Comparison of ENCODE assay signal across 9 cellular contexts in the genomic region with DNA sequence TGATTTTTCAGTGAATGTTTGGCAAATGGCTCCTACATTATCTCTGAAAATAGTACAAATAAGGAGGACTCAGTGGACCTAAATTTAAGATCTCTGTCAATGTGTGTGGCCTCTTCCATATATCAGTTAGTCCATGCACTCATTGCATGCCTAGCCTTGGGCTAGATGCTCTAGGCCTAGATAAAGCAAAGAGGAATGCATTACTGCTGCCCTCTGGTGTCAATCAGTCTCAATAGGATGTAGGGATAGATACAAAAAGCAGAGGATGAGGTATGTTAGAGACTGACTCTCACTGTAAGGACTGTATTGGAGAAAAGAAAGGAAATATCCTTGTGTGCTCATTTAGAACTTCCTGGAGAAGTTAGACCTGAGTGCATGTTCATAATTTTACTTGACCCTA. TPM values are rescaled to one million over a fixed set of nuclear protein-coding genes. Genes with fewer than 3 reads are reported as not detected.
DNase-seq lines count a peak whose midpoint lies in the region; ATAC-seq and TF ChIP-seq lines count a peak whose summit lies in the region.
"Had no signal": no experiment of that assay in that cellular context is flagged by ENCODE, and none has a peak within 500 bp of the region (broad histone marks: within the 10 kb centered on the region; RNA-seq: fewer than 3 reads in every experiment).

No MANE protein-coding gene starts in this region.

- intact Hi-C loops in Right ventricle myocardium superior (cut with DNase I): no loop called here
- intact Hi-C loops in cardiac septum (cut with DNase I): loop anchor here (5.0 kb wide), 1 partner anchor 308 kb away; no protein-coding TSS in a partner anchor
- intact Hi-C loops in body of pancreas (cut with DNase I): no loop called here
- intact Hi-C loops in right lobe of liver (cut with DNase I): no loop called here
- intact Hi-C loops in ovary (cut with DNase I): no loop called here

- no peak for DNase-seq in Right ventricle myocardium superior
- DNase-seq in cardiac septum (ENCODE audit: low spot score): no peak
- DNase-seq in NCI-H1105 (lab: John Stamatoyannopoulos, UW): peak; percentile 27
- peak; percentile 22 to 65 (median 42) for DNase-seq in body of pancreas
- DNase-seq in right lobe of liver: no peak
- DNase-seq in ovary: no peak
- DNase-seq in activated CD4-positive, CD25-positive, alpha-beta regulatory T cell (lab: John Stamatoyannopoulos, UW): no peak
- DNase-seq: activated naive CD8-positive, alpha-beta T cell treated with anti-CD3 and anti-CD28 coated beads, Interleukin-2, amount 10 ng/mL, durations not matched to agents 7 days and 5 days had no signal

- no peak overlapping the region for H3K4me3 ChIP-seq in body of pancreas
- no peak overlapping the region for H3K4me3 ChIP-seq in right lobe of liver
- H3K4me3 ChIP-seq in ovary: no peak overlapping the region

- no peaks in the 10 kb centered on the region for H3K27me3 ChIP-seq in body of pancreas
- no peaks in the 10 kb centered on the region for H3K27me3 ChIP-seq in right lobe of liver
- no peaks in the 10 kb centered on the region for H3K27me3 ChIP-seq in ovary

- no peak for TF ChIP-seq EP300 in ovary (IDR thresholded peaks at IDR 0.05)

- TF ChIP-seq CTCF in body of pancreas (IDR thresholded peaks at IDR 0.05): peak in 6 of 7 experiments; percentile 23 to 64 (median 54)
- TF ChIP-seq CTCF in right lobe of liver (IDR thresholded peaks at IDR 0.05): peak; percentile 39 to 59 (median 50)
- no peak for TF ChIP-seq CTCF in ovary (IDR thresholded peaks at IDR 0.05)

- H3K4me1 ChIP-seq in body of pancreas (peaks cover 12% of the 10 kb centered on the region), right lobe of liver (peaks cover 0 to 4% (median 0%) of the 10 kb centered on the region in 4 donors), ovary (ENCODE audit: insufficient read depth) (peaks cover 2% of the 10 kb centered on the region)

- H3K27ac ChIP-seq in body of pancreas (no peak overlapping the region), right lobe of liver (no peak overlapping the region), ovary (no peak overlapping the region)

- ATAC-seq in Right ventricle myocardium superior (ENCODE audit: poor library complexity) (peak; percentile 76), body of pancreas (peak; percentile 64), right lobe of liver (peak; percentile 68 to 95 (median 89)), HG02610 (IDR thresholded peaks at IDR 0.05; ENCODE audit: unreplicated experiment) (no peak)

- TF ChIP-seq POLR2A in body of pancreas (IDR thresholded peaks at IDR 0.05) (no peak), right lobe of liver (IDR thresholded peaks at IDR 0.05) (no peak), ovary (IDR thresholded peaks at IDR 0.05) (no peak)

- H3K9me3 ChIP-seq in body of pancreas (no peaks in the 10 kb centered on the region), right lobe of liver (no peaks in the 10 kb centered on the region), ovary (no peaks in the 10 kb centered on the region)

- H3K36me3 ChIP-seq in body of pancreas (replicated peaks in 1 of 2; ENCODE audit: insufficient read depth in 1 of 2, low read depth in 2 of 2) (no peaks in the 10 kb centered on the region), right lobe of liver (no peaks in the 10 kb centered on the region), ovary (no peaks in the 10 kb centered on the region)

RNA-seq across cellular contexts. Expression of gene MS4A2, which starts 42.0 kb away (rescaled TPM):
- total RNA-seq in Right ventricle myocardium superior: 1.0 TPM
- 0.67 TPM for total RNA-seq in cardiac septum
- total RNA-seq in body of pancreas: under 1 TPM; 0.26 to 0.33 TPM
- under 1 TPM in 1 of 6 experiments, not detected in 5; 0.20 TPM for total RNA-seq in right lobe of liver
- under 1 TPM in 4 of 7 donors, not detected in 3; 0.23 to 0.80 (median 0.51) TPM for total RNA-seq in ovary
- polyA plus RNA-seq in ovary: 1 to 10 TPM in 1 of 2 donors, under 1 TPM in 1; 0.38 to 1.7 TPM
- total RNA-seq: activated naive CD8-positive, alpha-beta T cell treated with anti-CD3 and anti-CD28 coated beads, Interleukin-2, amount 10 ng/mL, durations not matched to agents 7 days and 5 days had no signal

RNA-seq across cellular contexts. Expression of gene MS4A6A, which starts 52.4 kb away (rescaled TPM):
- total RNA-seq in Right ventricle myocardium superior (49.6 TPM), cardiac septum (22.2 TPM), body of pancreas (10 to 100 TPM in 1 of 2 donors, 1 to 10 TPM in 1; 5.9 to 24.9 TPM), right lobe of liver (10 to 100 TPM; 42.4 to 98.5 (median 61.5) TPM), ovary (10 to 100 TPM in 6 of 7 donors, 1 to 10 TPM in 1; 8.1 to 47.6 (median 28.9) TPM)
- 100 to 1,000 TPM in 1 of 2 donors, 10 to 100 TPM in 1; 24.7 to 150 TPM for polyA plus RNA-seq in ovary

Comparison
In these comparisons a context has a peak if more than half of its experiments do, and no peak if none do; other contexts are left out.
1. DNase-seq: peak in NCI-H1105 (single experiment) and body of pancreas (4 of 4); none in Right ventricle myocardium superior (single experiment), cardiac septum (single experiment), right lobe of liver (0 of 3), ovary (0 of 5) and activated CD4-positive, CD25-positive, alpha-beta regulatory T cell (0 of 4).
2. CTCF ChIP-seq: peak in body of pancreas (6 of 7) and right lobe of liver (4 of 4); none in ovary (0 of 3).